1 cellular context compared by ENCODE assay signal in genomic region chr11:17601206-17602075, GRCh38.
TF ChIP-seq lines count a peak whose summit lies in the region.

No MANE protein-coding gene starts in this region.

TF ChIP-seq in GM23338, 12 proteins besides CTCF, POLR2A, EP300 and RAD21:
- TF ChIP-seq, protein P1, sequence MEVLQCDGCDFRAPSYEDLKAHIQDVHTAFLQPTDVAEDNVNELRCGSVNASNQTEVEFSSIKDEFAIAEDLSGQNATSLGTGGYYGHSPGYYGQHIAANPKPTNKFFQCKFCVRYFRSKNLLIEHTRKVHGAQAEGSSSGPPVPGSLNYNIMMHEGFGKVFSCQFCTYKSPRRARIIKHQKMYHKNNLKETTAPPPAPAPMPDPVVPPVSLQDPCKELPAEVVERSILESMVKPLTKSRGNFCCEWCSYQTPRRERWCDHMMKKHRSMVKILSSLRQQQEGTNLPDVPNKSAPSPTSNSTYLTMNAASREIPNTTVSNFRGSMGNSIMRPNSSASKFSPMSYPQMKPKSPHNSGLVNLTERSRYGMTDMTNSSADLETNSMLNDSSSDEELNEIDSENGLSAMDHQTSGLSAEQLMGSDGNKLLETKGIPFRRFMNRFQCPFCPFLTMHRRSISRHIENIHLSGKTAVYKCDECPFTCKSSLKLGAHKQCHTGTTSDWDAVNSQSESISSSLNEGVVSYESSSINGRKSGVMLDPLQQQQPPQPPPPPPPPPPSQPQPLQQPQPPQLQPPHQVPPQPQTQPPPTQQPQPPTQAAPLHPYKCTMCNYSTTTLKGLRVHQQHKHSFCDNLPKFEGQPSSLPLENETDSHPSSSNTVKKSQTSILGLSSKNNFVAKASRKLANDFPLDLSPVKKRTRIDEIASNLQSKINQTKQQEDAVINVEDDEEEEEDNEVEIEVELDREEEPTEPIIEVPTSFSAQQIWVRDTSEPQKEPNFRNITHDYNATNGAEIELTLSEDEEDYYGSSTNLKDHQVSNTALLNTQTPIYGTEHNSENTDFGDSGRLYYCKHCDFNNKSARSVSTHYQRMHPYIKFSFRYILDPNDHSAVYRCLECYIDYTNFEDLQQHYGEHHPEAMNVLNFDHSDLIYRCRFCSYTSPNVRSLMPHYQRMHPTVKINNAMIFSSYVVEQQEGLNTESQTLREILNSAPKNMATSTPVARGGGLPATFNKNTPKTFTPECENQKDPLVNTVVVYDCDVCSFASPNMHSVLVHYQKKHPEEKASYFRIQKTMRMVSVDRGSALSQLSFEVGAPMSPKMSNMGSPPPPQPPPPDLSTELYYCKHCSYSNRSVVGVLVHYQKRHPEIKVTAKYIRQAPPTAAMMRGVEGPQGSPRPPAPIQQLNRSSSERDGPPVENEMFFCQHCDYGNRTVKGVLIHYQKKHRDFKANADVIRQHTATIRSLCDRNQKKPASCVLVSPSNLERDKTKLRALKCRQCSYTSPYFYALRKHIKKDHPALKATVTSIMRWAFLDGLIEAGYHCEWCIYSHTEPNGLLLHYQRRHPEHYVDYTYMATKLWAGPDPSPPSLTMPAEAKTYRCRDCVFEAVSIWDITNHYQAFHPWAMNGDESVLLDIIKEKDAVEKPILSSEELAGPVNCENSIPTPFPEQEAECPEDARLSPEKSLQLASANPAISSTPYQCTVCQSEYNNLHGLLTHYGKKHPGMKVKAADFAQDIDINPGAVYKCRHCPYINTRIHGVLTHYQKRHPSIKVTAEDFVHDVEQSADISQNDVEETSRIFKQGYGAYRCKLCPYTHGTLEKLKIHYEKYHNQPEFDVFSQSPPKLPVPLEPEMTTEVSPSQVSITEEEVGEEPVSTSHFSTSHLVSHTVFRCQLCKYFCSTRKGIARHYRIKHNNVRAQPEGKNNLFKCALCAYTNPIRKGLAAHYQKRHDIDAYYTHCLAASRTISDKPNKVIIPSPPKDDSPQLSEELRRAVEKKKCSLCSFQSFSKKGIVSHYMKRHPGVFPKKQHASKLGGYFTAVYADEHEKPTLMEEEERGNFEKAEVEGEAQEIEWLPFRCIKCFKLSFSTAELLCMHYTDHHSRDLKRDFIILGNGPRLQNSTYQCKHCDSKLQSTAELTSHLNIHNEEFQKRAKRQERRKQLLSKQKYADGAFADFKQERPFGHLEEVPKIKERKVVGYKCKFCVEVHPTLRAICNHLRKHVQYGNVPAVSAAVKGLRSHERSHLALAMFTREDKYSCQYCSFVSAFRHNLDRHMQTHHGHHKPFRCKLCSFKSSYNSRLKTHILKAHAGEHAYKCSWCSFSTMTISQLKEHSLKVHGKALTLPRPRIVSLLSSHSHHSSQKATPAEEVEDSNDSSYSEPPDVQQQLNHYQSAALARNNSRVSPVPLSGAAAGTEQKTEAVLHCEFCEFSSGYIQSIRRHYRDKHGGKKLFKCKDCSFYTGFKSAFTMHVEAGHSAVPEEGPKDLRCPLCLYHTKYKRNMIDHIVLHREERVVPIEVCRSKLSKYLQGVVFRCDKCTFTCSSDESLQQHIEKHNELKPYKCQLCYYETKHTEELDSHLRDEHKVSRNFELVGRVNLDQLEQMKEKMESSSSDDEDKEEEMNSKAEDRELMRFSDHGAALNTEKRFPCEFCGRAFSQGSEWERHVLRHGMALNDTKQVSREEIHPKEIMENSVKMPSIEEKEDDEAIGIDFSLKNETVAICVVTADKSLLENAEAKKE (CRISPR knock-in tag; IDR thresholded peaks at IDR 0.05) = no peak
- no peak for TF ChIP-seq ZNF114 (CRISPR knock-in tag; IDR thresholded peaks at IDR 0.05)
- no peak for TF ChIP-seq ZNF331 (CRISPR knock-in tag; IDR thresholded peaks at IDR 0.05; ENCODE audit: low read depth)
- TF ChIP-seq STAT1 (IDR thresholded peaks at IDR 0.05; ENCODE audit: unreplicated experiment) = no peak
- no peak for TF ChIP-seq POLR2AphosphoS5 (IDR thresholded peaks at IDR 0.05; ENCODE audit: low read depth)
- TF ChIP-seq, protein P2, sequence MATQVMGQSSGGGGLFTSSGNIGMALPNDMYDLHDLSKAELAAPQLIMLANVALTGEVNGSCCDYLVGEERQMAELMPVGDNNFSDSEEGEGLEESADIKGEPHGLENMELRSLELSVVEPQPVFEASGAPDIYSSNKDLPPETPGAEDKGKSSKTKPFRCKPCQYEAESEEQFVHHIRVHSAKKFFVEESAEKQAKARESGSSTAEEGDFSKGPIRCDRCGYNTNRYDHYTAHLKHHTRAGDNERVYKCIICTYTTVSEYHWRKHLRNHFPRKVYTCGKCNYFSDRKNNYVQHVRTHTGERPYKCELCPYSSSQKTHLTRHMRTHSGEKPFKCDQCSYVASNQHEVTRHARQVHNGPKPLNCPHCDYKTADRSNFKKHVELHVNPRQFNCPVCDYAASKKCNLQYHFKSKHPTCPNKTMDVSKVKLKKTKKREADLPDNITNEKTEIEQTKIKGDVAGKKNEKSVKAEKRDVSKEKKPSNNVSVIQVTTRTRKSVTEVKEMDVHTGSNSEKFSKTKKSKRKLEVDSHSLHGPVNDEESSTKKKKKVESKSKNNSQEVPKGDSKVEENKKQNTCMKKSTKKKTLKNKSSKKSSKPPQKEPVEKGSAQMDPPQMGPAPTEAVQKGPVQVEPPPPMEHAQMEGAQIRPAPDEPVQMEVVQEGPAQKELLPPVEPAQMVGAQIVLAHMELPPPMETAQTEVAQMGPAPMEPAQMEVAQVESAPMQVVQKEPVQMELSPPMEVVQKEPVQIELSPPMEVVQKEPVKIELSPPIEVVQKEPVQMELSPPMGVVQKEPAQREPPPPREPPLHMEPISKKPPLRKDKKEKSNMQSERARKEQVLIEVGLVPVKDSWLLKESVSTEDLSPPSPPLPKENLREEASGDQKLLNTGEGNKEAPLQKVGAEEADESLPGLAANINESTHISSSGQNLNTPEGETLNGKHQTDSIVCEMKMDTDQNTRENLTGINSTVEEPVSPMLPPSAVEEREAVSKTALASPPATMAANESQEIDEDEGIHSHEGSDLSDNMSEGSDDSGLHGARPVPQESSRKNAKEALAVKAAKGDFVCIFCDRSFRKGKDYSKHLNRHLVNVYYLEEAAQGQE (IDR thresholded peaks at IDR 0.05; ENCODE audit: unreplicated experiment) = no peak
- TF ChIP-seq JUNB (IDR thresholded peaks at IDR 0.05; ENCODE audit: unreplicated experiment) = no peak
- TF ChIP-seq, protein P3, sequence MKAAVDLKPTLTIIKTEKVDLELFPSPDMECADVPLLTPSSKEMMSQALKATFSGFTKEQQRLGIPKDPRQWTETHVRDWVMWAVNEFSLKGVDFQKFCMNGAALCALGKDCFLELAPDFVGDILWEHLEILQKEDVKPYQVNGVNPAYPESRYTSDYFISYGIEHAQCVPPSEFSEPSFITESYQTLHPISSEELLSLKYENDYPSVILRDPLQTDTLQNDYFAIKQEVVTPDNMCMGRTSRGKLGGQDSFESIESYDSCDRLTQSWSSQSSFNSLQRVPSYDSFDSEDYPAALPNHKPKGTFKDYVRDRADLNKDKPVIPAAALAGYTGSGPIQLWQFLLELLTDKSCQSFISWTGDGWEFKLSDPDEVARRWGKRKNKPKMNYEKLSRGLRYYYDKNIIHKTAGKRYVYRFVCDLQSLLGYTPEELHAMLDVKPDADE (IDR thresholded peaks at IDR 0.05) = no peak
- TF ChIP-seq EZH2 (IDR thresholded peaks at IDR 0.05; ENCODE audit: low read depth, unreplicated experiment) = no peak
- no peak for TF ChIP-seq NANOG (IDR thresholded peaks at IDR 0.05; ENCODE audit: borderline replicate concordance)
- TF ChIP-seq EZH2phosphoT487 (IDR thresholded peaks at IDR 0.05; ENCODE audit: unreplicated experiment) = no peak
- TF ChIP-seq CREB1 (CRISPR knock-in tag; IDR thresholded peaks at IDR 0.05; ENCODE audit: low read depth) = no peak
